18 cellular contexts compared by ENCODE assay signal in the genomic region with DNA sequence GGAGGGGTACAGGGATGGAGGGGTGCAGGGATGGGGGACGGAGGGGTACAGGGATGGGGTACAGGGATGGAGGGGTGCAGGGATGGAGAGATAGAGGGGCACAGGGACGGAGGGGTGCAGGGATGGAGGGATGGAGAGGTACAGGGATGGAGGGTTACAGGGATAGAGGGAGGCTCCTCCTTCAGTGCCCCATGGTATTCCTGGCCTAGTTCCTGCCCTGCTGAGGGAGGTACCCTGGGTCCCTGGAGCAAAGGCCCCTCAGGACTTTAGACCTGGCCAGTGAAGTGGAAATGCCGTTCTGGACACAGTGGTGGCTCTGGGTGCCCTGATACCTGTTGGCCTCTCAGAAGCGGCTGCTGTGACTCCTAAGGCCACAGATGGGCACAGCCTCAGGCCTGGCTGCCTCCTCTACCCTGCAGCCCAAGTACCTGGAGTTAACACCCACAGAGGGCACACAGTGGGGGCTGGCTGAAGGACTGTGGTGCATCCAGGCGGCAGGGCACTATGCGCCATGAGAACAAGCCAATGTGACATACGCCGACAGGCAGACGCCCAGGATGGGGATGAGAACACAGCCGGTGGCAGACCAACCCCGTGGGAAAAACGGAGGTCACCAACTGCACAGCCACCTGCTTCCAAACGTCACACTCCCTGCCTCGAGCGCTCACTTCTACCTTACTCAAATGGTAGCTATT. TPM values are rescaled to one million over a fixed set of nuclear protein-coding genes. Genes with fewer than 3 reads are reported as not detected.
A peak's percentile ranks its signal among the peaks of the same experiment; 100 is the strongest.
DNase-seq lines count a peak whose midpoint lies in the region; ATAC-seq and TF ChIP-seq lines count a peak whose summit lies in the region.
"Had no signal": no experiment of that assay in that cellular context is flagged by ENCODE, and none has a peak within 500 bp of the region (broad histone marks: within the 10 kb centered on the region; RNA-seq: fewer than 3 reads in every experiment).

No MANE protein-coding gene starts in this region.

- H3K27ac ChIP-seq in right atrium auricular region, result no peak overlapping the region
- H3K27ac ChIP-seq in Peyer's patch, result no peak overlapping the region
- no peak overlapping the region for H3K27ac ChIP-seq in left lung
- H3K27ac ChIP-seq: uterus had no signal

- H3K4me1 Mint-ChIP-seq in stimulated activated effector memory CD8-positive, alpha-beta T cell treated with anti-CD3 and anti-CD28 coated beads, Interleukin-12 subunit alpha, Interleukin-12 subunit beta, amount 100 ng/mL, for 72 hours, result peaks cover 14% of the 10 kb centered on the region

- H3K9me3 Mint-ChIP-seq in stimulated activated effector memory CD8-positive, alpha-beta T cell treated with anti-CD3 and anti-CD28 coated beads, Interleukin-12 subunit alpha, Interleukin-12 subunit beta, amount 100 ng/mL, for 72 hours, result no peaks in the 10 kb centered on the region
- H3K9me3 Mint-ChIP-seq: activated naive CD4-positive, alpha-beta T cell treated with anti-CD3 and anti-CD28 coated beads, Interleukin-2, amount 50 U/mL, for 24 hours; CD8-positive, alpha-beta T cell had no signal

- no peak overlapping the region for H3K4me3 Mint-ChIP-seq in stimulated activated effector memory CD8-positive, alpha-beta T cell treated with anti-CD3 and anti-CD28 coated beads, Interleukin-12 subunit alpha, Interleukin-12 subunit beta, amount 100 ng/mL, for 72 hours
- H3K4me3 Mint-ChIP-seq: activated naive CD4-positive, alpha-beta T cell treated with anti-CD3 and anti-CD28 coated beads, Interleukin-2, amount 50 U/mL, for 24 hours; CD8-positive, alpha-beta T cell had no signal

- H3K4me1 ChIP-seq in right atrium auricular region (peaks cover 0 to 5% of the 10 kb centered on the region in 2 donors), Peyer's patch (peaks cover 0 to 26% (median 10%) of the 10 kb centered on the region in 4 donors), left lung (peaks cover 4 to 18% of the 10 kb centered on the region in 2 donors)
- H3K4me1 ChIP-seq: uterus had no signal

- peak overlapping the region; percentile 45 for H3K27ac Mint-ChIP-seq in stimulated activated effector memory CD8-positive, alpha-beta T cell treated with anti-CD3 and anti-CD28 coated beads, Interleukin-12 subunit alpha, Interleukin-12 subunit beta, amount 100 ng/mL, for 72 hours
- H3K27ac Mint-ChIP-seq: CD8-positive, alpha-beta T cell had no signal

- TF ChIP-seq CTCF in right atrium auricular region (IDR thresholded peaks at IDR 0.05) (no peak), Peyer's patch (IDR thresholded peaks at IDR 0.05) (no peak), left lung (IDR thresholded peaks at IDR 0.05) (no peak)

- ATAC-seq in Right ventricle myocardium superior (ENCODE audit: poor library complexity) (no peak), left lung (no peak)
- ATAC-seq in stimulated activated effector memory CD8-positive, alpha-beta T cell treated with anti-CD3 and anti-CD28 coated beads, Interleukin-12 subunit alpha, Interleukin-12 subunit beta, amount 100 ng/mL, for 72 hours, result no peak
- ATAC-seq: CD8-positive, alpha-beta T cell had no signal

- peaks cover 51% of the 10 kb centered on the region for H3K36me3 Mint-ChIP-seq in stimulated activated effector memory CD8-positive, alpha-beta T cell treated with anti-CD3 and anti-CD28 coated beads, Interleukin-12 subunit alpha, Interleukin-12 subunit beta, amount 100 ng/mL, for 72 hours

- intact Hi-C loops in Right ventricle myocardium superior (cut with DNase I), result no loop called here
- intact Hi-C loops in left lung (cut with DNase I), result loop anchor here in 1 of 2 donors (10.0 kb wide), 1 partner anchor 174 kb away; no protein-coding TSS in a partner anchor

- H3K9me3 ChIP-seq in right atrium auricular region, result no peaks in the 10 kb centered on the region
- H3K9me3 ChIP-seq in Peyer's patch, result no peaks in the 10 kb centered on the region
- no peaks in the 10 kb centered on the region for H3K9me3 ChIP-seq in left lung
- H3K9me3 ChIP-seq: uterus had no signal

- no peak overlapping the region for H3K4me3 ChIP-seq in right atrium auricular region
- H3K4me3 ChIP-seq in Peyer's patch, result no peak overlapping the region
- no peak overlapping the region for H3K4me3 ChIP-seq in left lung
- H3K4me3 ChIP-seq: uterus had no signal

- TF ChIP-seq POLR2A in Peyer's patch (IDR thresholded peaks at IDR 0.05), result no peak

- H3K36me3 ChIP-seq in right atrium auricular region (peaks cover 43% of the 10 kb centered on the region), Peyer's patch (peaks cover 0 to 39% (median 0%) of the 10 kb centered on the region in 3 donors), left lung (peaks cover 0 to 54% of the 10 kb centered on the region in 2 donors)
- H3K36me3 ChIP-seq: uterus had no signal

- H3K27me3 ChIP-seq in right atrium auricular region (no peaks in the 10 kb centered on the region), Peyer's patch (no peaks in the 10 kb centered on the region), left lung (no peaks in the 10 kb centered on the region)
- H3K27me3 ChIP-seq: uterus had no signal

- DNase-seq in Right ventricle myocardium superior (peak; percentile 20), right atrium auricular region (ENCODE audit: low spot score) (no peak), Peyer's patch (peak in 2 of 3 donors; percentile 39 to 45), left lung (peak; percentile 27 to 47), NCI-H128 (lab: John Stamatoyannopoulos, UW; ENCODE audit: unreplicated experiment) (no peak), activated T-cell treated with anti-CD3 and anti-CD28 coated beads for 4 hours (no peak)
- DNase-seq in stimulated activated effector memory CD8-positive, alpha-beta T cell treated with anti-CD3 and anti-CD28 coated beads, Interleukin-12 subunit alpha, Interleukin-12 subunit beta, amount 100 ng/mL, for 72 hours (ENCODE audit: low spot score in 2 of 2), result no peak
- no peak for DNase-seq in stimulated activated CD4-positive, alpha-beta T cell treated with anti-CD3 and anti-CD28 coated beads, Interleukin-4, amount 100 ng/mL, for 1 hour
- DNase-seq: activated CD4-positive, alpha-beta T cell treated with anti-CD3 and anti-CD28 coated beads, Interleukin-2, amount 50 U/mL, for 4 hours; activated T-cell treated with anti-CD3 and anti-CD28 coated beads, Interleukin-2, amount 50 U/mL, for 1 hour; CD8-positive, alpha-beta T cell; cortex of kidney; DMS79 treated with DMSO at 0.1 percent for 48 hours; IMR-90; NCI-H2029 treated with DMSO at 0.1 percent for 48 hours; NCI-H526 had no signal

RNA-seq across cellular contexts. Expression of gene PTGES2, which starts 8.4 kb away (rescaled TPM):
- total RNA-seq in Right ventricle myocardium superior (155 TPM), right atrium auricular region (100 to 1,000 TPM; 114 to 118 TPM), Peyer's patch (100 to 1,000 TPM; 123 to 193 (median 168) TPM), left lung (10 to 100 TPM; 34.8 to 56.9 TPM)

RNA-seq across cellular contexts. Expression of gene LCN2, which starts 30.1 kb away (rescaled TPM):
- total RNA-seq in Right ventricle myocardium superior (not detected), right atrium auricular region (not detected), Peyer's patch (100 to 1,000 TPM in 1 of 4 donors, 10 to 100 TPM in 2, 1 to 10 TPM in 1; 1.9 to 191 (median 37.1) TPM), left lung (100 to 1,000 TPM in 1 of 2 donors, 10 to 100 TPM in 1; 37.7 to 155 TPM)
- total RNA-seq: CD8-positive, alpha-beta T cell; IMR-90 had no signal

RNA-seq across cellular contexts. Expression of gene BBLN, which starts 40.9 kb away (rescaled TPM):
- total RNA-seq in Right ventricle myocardium superior (31.3 TPM), right atrium auricular region (100 to 1,000 TPM; 219 to 362 TPM), Peyer's patch (10 to 100 TPM; 38.8 to 93.7 (median 70.2) TPM), left lung (10 to 100 TPM; 38.4 to 66.0 TPM)

RNA-seq across cellular contexts. Expression of gene SLC25A25, which starts 51.1 kb away (rescaled TPM):
- total RNA-seq in Right ventricle myocardium superior (5.0 TPM), right atrium auricular region (10 to 100 TPM in 1 of 2 donors, 1 to 10 TPM in 1; 8.2 to 11.8 TPM), Peyer's patch (10 to 100 TPM; 18.2 to 44.1 (median 28.2) TPM), left lung (10 to 100 TPM; 19.5 to 21.0 TPM)

RNA-seq across cellular contexts. Expression of gene NAIF1, which starts 52.0 kb away (rescaled TPM):
- total RNA-seq in Right ventricle myocardium superior, result 4.5 TPM
- total RNA-seq in right atrium auricular region, result 1 to 10 TPM; 5.8 to 8.2 TPM
- 10 to 100 TPM in 2 of 4 donors, 1 to 10 TPM in 2; 7.4 to 26.1 (median 11.8) TPM for total RNA-seq in Peyer's patch
- 1 to 10 TPM; 7.7 to 8.0 TPM for total RNA-seq in left lung

Comparison
In these comparisons a context has a peak if more than half of its experiments do, and no peak if none do; other contexts are left out.
1. DNase-seq: peak in Right ventricle myocardium superior (single experiment), Peyer's patch (2 of 3) and left lung (2 of 2); none in right atrium auricular region (single experiment), stimulated activated effector memory CD8-positive, alpha-beta T cell treated with anti-CD3 and anti-CD28 coated beads, Interleukin-12 subunit alpha, Interleukin-12 subunit beta, amount 100 ng/mL, for 72 hours (0 of 2), NCI-H128 (single experiment), activated T-cell treated with anti-CD3 and anti-CD28 coated beads for 4 hours (single experiment) and stimulated activated CD4-positive, alpha-beta T cell treated with anti-CD3 and anti-CD28 coated beads, Interleukin-4, amount 100 ng/mL, for 1 hour (single experiment).